ENCODE assay signal across 32 cellular contexts in the genomic region with DNA sequence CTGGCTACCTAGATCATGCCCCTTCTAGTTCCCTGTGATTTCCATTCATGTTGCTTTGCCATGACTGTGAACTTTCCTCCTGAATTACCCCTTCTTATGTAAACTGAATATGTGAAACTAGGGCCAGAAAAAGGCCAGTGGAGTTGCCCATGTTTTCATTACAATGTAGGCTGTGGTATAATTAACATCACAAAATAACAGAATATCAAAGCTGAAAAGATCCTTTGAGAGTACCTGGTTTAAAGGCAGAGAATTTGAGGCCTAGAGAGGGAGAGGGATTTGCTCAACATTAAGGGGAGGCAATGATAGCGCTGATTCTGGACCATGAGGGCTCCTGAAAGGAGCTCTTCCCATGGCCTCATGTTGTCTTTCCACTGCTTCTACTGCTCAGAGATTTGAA.
"Had no signal": no experiment of that assay in that cellular context is flagged by ENCODE, and none has a peak within 500 bp of the region (broad histone marks: within the 10 kb centered on the region; RNA-seq: fewer than 3 reads in every experiment).

No MANE protein-coding gene starts in this region.

- H3K27ac ChIP-seq: ascending aorta, brain microvascular endothelial cell, esophagus muscularis mucosa, foreskin keratinocyte, gastroesophageal sphincter, heart right ventricle, hepatocyte, WERI-Rb-1 had no signal

- DNase-seq: activated CD4-positive, alpha-beta memory T cell treated with anti-CD3 and anti-CD28 coated beads, Interleukin-2, amount 10 ng/mL, durations not matched to agents 7 days and 5 days; activated CD4-positive, alpha-beta T cell treated with anti-CD3 and anti-CD28 coated beads for 4 hours; activated CD4-positive, alpha-beta T cell treated with anti-CD3 and anti-CD28 coated beads, Interleukin-2, amount 10 ng/mL, durations not matched to agents 7 days and 5 days; activated CD4-positive, alpha-beta T cell treated with anti-CD3 and anti-CD28 coated beads, Interleukin-2, amount 50 U/mL, for 4 hours; activated CD4-positive, CD25-positive, alpha-beta regulatory T cell; activated CD4-positive, CD25-positive, alpha-beta regulatory T cell treated with anti-CD3 and anti-CD28 coated beads, Interleukin-2, amount 50 U/mL, for 72 hours; activated CD8-positive, alpha-beta memory T cell treated with anti-CD3 and anti-CD28 coated beads, Interleukin-2, amount 50 U/mL, for 48 hours; activated gamma-delta T cell; activated naive CD4-positive, alpha-beta T cell; activated naive CD4-positive, alpha-beta T cell treated with anti-CD3 and anti-CD28 coated beads, Interleukin-2, amount 10 ng/mL, durations not matched to agents 7 days and 5 days; activated naive CD8-positive, alpha-beta T cell treated with anti-CD3 and anti-CD28 coated beads, Interleukin-2, amount 10 ng/mL, durations not matched to agents 7 days and 5 days; activated T-cell treated with anti-CD3 and anti-CD28 coated beads for 4 hours; activated T-cell treated with anti-CD3 and anti-CD28 coated beads, Interleukin-2, amount 50 U/mL, for 24 hours; activated T-cell treated with anti-CD3 and anti-CD28 coated beads, Interleukin-2, amount 50 U/mL, for 72 hours; brain microvascular endothelial cell; cortex of kidney; dermis blood vessel endothelial cell; effector CD4-positive, alpha-beta T cell; effector memory CD8-positive, alpha-beta T cell; erythroblast; foreskin keratinocyte; heart right ventricle; T-helper 17 cell; T1000; WERI-Rb-1 had no signal

- H3K27me3 ChIP-seq: ascending aorta, brain microvascular endothelial cell, esophagus muscularis mucosa, foreskin keratinocyte, gastroesophageal sphincter, heart right ventricle, hepatocyte had no signal

- ATAC-seq: activated naive CD4-positive, alpha-beta T cell treated with anti-CD3 and anti-CD28 coated beads, Interleukin-2, amount 50 U/mL, for 72 hours; activated T-cell treated with anti-CD3 and anti-CD28 coated beads, Interleukin-2, amount 50 U/mL, for 72 hours; effector memory CD8-positive, alpha-beta T cell; foreskin keratinocyte; gastroesophageal sphincter; heart right ventricle; T-helper 17 cell had no signal

- H3K36me3 ChIP-seq: ascending aorta, brain microvascular endothelial cell, WERI-Rb-1 had no signal

- FAIRE-seq: bronchial epithelial cell, colon had no signal

- H3K4me1 ChIP-seq: ascending aorta, esophagus muscularis mucosa, foreskin keratinocyte, gastroesophageal sphincter, heart right ventricle had no signal

- H3K9me3 ChIP-seq: ascending aorta, esophagus muscularis mucosa, gastroesophageal sphincter had no signal

- H3K4me2 ChIP-seq: hepatocyte had no signal

- H3K79me2 ChIP-seq: hepatocyte had no signal

- H3K4me3 ChIP-seq: ascending aorta, esophagus muscularis mucosa, gastroesophageal sphincter, heart right ventricle, hepatocyte had no signal

- H2AFZ ChIP-seq: hepatocyte had no signal
